8 cellular contexts compared by ENCODE assay signal in genomic region chr6:136643850-136644596, GRCh38.
DNase-seq lines count a peak whose midpoint lies in the region; ATAC-seq and TF ChIP-seq lines count a peak whose summit lies in the region.

No MANE protein-coding gene starts in this region.

- H2BK120ac ChIP-seq in neuronal stem cell (ENCODE audit: low read depth, low read length): no peak overlapping the region

- H3K27ac ChIP-seq in neuronal stem cell (replicated peaks; ENCODE audit: low read length) (no peak overlapping the region), stomach smooth muscle (ENCODE audit: low read length) (peak overlapping the region; percentile 53)

- H3K9me3 ChIP-seq in neuronal stem cell (replicated peaks in 1 of 2; ENCODE audit: control insufficient read depth in 2 of 2, insufficient read depth in 1 of 2, low read depth in 1 of 2, low read length in 2 of 2) (no peaks in the 10 kb centered on the region), stomach smooth muscle (ENCODE audit: control insufficient read depth in 2 of 2, low read length in 2 of 2) (no peaks in the 10 kb centered on the region)

- H3K14ac ChIP-seq in neuronal stem cell (ENCODE audit: low read length): no peak overlapping the region

- H3K18ac ChIP-seq in neuronal stem cell (ENCODE audit: low read length): no peak overlapping the region

- no peak overlapping the region for H3K4ac ChIP-seq in neuronal stem cell (ENCODE audit: low read length)

- no peaks in the 10 kb centered on the region for H3K79me1 ChIP-seq in neuronal stem cell (ENCODE audit: low read depth, low read length)

- H3K4me3 ChIP-seq in fibroblast of pulmonary artery (replicated peaks; ENCODE audit: low read depth, low read length) (no peak overlapping the region), neuronal stem cell (ENCODE audit: low read length in 2 of 2) (no peak overlapping the region), stomach smooth muscle (ENCODE audit: low read length in 2 of 2) (no peak overlapping the region)

- H4K91ac ChIP-seq in neuronal stem cell (ENCODE audit: low read depth, low read length, poor library complexity): no peak overlapping the region

- no CpG with 5 or more reads among the region's 5 CpGs for WGBS in neuronal stem cell (ENCODE audit: extremely low coverage in 2 of 2, insufficient read length in 2 of 2, insufficient replicate concordance in 1 of 2), 2 donors

- H2BK15ac ChIP-seq in neuronal stem cell (ENCODE audit: low read length): no peak overlapping the region

- no peaks in the 10 kb centered on the region for H3K36me3 ChIP-seq in neuronal stem cell (replicated peaks in 1 of 2; ENCODE audit: control insufficient read depth in 2 of 2, insufficient read depth in 2 of 2, low read length in 2 of 2)
- no peaks in the 10 kb centered on the region for H3K36me3 ChIP-seq in stomach smooth muscle (ENCODE audit: control insufficient read depth in 2 of 2, insufficient read depth in 2 of 2, low read length in 2 of 2)

- TF ChIP-seq CTCF in LNCAP (IDR thresholded peaks at IDR 0.05): peak; percentile 93
- TF ChIP-seq CTCF in fibroblast of pulmonary artery (IDR thresholded peaks at IDR 0.05; ENCODE audit: low read length, missing control alignments): peak; percentile 92

- H2BK12ac ChIP-seq in neuronal stem cell (ENCODE audit: low read length): no peak overlapping the region

- no peaks in the 10 kb centered on the region for H3K4me1 ChIP-seq in neuronal stem cell (ENCODE audit: control insufficient read depth in 2 of 2, insufficient read depth in 1 of 2, low read depth in 1 of 2, low read length in 2 of 2)
- H3K4me1 ChIP-seq in stomach smooth muscle (ENCODE audit: control insufficient read depth, insufficient read depth, low read length): peaks cover 13% of the 10 kb centered on the region

- no peak overlapping the region for H2BK5ac ChIP-seq in neuronal stem cell (ENCODE audit: low read length)

- H3K23ac ChIP-seq in neuronal stem cell (ENCODE audit: low read depth, low read length, poor library complexity): no peak overlapping the region

- H3K27me3 ChIP-seq in neuronal stem cell (ENCODE audit: control insufficient read depth in 3 of 3, insufficient read depth in 3 of 3, low read depth in 1 of 3, low read length in 3 of 3) (no peaks in the 10 kb centered on the region), stomach smooth muscle (ENCODE audit: control insufficient read depth in 1 of 2, insufficient read depth in 2 of 2, low read length in 2 of 2) (no peaks in the 10 kb centered on the region)

- H3K9ac ChIP-seq in neuronal stem cell (ENCODE audit: low read depth, low read length, poor library complexity) (no peak overlapping the region), stomach smooth muscle (ENCODE audit: low read length in 2 of 2) (peak overlapping the region in 1 of 2 donors; percentile 22)

- H2AK5ac ChIP-seq in neuronal stem cell (ENCODE audit: low read depth, low read length): no peak overlapping the region

- H4K8ac ChIP-seq in neuronal stem cell (ENCODE audit: low read depth, low read length): no peak overlapping the region

- no peak overlapping the region for H2AFZ ChIP-seq in neuronal stem cell (ENCODE audit: low read length)

- DNase-seq in Ammon's horn (ENCODE audit: low spot score): peak; percentile 81
- peak; percentile 13 for DNase-seq in RKO (ENCODE audit: low spot score)
- peak; percentile 53 for DNase-seq in activated T-helper 1 cell treated with Interleukin-2 at 50 U/mL for 16 hours (ENCODE audit: low read depth)
- DNase-seq in fibroblast of pulmonary artery (ENCODE audit: low read depth): peak; percentile 93
- DNase-seq in neuronal stem cell (ENCODE audit: low spot score): peak; percentile 81

- no peak overlapping the region for H3K4me2 ChIP-seq in neuronal stem cell (ENCODE audit: insufficient read depth, low read length, poor library complexity, severe bottlenecking)

- ATAC-seq in GM19395 (IDR thresholded peaks at IDR 0.05; ENCODE audit: unreplicated experiment): peak; percentile 64

Comparison
In these comparisons a context has a peak if more than half of its experiments do, and no peak if none do; other contexts are left out.
1. DNase-seq: peak in every context shown above with its lines; median percentile 93 in fibroblast of pulmonary artery; 81 in Ammon's horn; 81 in neuronal stem cell; 53 in activated T-helper 1 cell treated with Interleukin-2 at 50 U/mL for 16 hours; 13 in RKO.